In genomic region chr5:21802100-21802499, GRCh38 we compare ENCODE assay signal across 9 cellular contexts.
"Had no signal": no experiment of that assay in that cellular context is flagged by ENCODE, and none has a peak within 500 bp of the region (broad histone marks: within the 10 kb centered on the region; RNA-seq: fewer than 3 reads in every experiment).

No MANE protein-coding gene starts in this region.

- H3K4me3 Mint-ChIP-seq: HFFc6 had no signal

- H3K36me3 ChIP-seq: HAP-1 had no signal

- H2AFZ ChIP-seq: GM23248 had no signal

- H3K27ac Mint-ChIP-seq: HFFc6 had no signal

- ATAC-seq: HCT116, K562 had no signal

- H3K27ac ChIP-seq: GM23248, HL-60 had no signal

- H3K9me3 ChIP-seq: HAP-1 had no signal

- H3K9ac ChIP-seq: GM23248 had no signal

- FAIRE-seq: HepG2, K562 had no signal

- DNase-seq: H7, HFFc6, KG1 had no signal

- H3K4me3 ChIP-seq: GM23248, HAP-1, K562 had no signal
